24 cellular contexts compared by ENCODE assay signal in the genomic region with DNA sequence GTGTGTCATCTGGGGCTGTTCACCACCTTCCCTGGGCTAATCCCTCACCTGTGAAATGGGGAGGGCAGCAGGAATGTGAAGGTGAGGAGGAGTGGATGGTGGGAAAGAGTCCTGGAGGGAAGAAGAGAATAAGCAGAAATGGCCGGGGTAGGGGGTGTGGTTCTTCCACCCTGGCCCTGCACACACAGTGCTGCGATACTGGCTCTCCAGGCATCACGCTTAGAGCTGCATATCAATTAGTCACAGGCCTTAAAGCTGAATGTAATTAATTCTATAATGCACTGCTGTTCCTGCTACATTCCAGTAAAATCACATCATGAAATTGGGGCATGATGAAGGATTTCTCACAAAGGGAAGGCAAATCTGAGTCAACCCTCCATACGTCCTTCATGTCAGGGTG.
"Had no signal": no experiment of that assay in that cellular context is flagged by ENCODE, and none has a peak within 500 bp of the region (broad histone marks: within the 10 kb centered on the region; RNA-seq: fewer than 3 reads in every experiment).

No MANE protein-coding gene starts in this region.

- H3K27me3 Mint-ChIP-seq: activated CD8-positive, alpha-beta T cell treated with anti-CD3 and anti-CD28 coated beads for 36 hours; activated naive CD4-positive, alpha-beta T cell treated with anti-CD3 and anti-CD28 coated beads, Interleukin-2, amount 50 U/mL, for 24 hours had no signal

- H3K4me3 ChIP-seq: heart right ventricle, neural progenitor cell, psoas muscle, smooth muscle cell, testis, transverse colon had no signal

- ATAC-seq: activated CD8-positive, alpha-beta T cell treated with anti-CD3 and anti-CD28 coated beads for 36 hours; heart right ventricle; left ventricle myocardium superior; psoas muscle had no signal

- H3K27ac ChIP-seq: heart right ventricle, neural progenitor cell, parathyroid adenoma, psoas muscle, testis, transverse colon had no signal

- H3K9me3 ChIP-seq: heart right ventricle, psoas muscle, testis, transverse colon had no signal

- H3K9me3 Mint-ChIP-seq: activated CD8-positive, alpha-beta T cell treated with anti-CD3 and anti-CD28 coated beads for 36 hours; activated naive CD4-positive, alpha-beta T cell treated with anti-CD3 and anti-CD28 coated beads, Interleukin-2, amount 50 U/mL, for 24 hours; activated T-helper 2 cell treated with anti-CD3 and anti-CD28 coated beads, Interferon-gamma antibody, Interleukin-2, Interleukin-4, amounts not matched to agents 10 μg/mL and 5 μg/mL and 100 μg/mL, durations not matched to agents 14 hours and 24 hours and 36 hours; mesothelial cell of epicardium; neural progenitor cell had no signal

- H3K4me3 Mint-ChIP-seq: activated CD8-positive, alpha-beta T cell treated with anti-CD3 and anti-CD28 coated beads for 36 hours; activated naive CD4-positive, alpha-beta T cell treated with anti-CD3 and anti-CD28 coated beads, Interleukin-2, amount 50 U/mL, for 24 hours; mesothelial cell of epicardium; naive B cell; neural progenitor cell had no signal

- H2AFZ ChIP-seq: neural progenitor cell, parathyroid adenoma had no signal

- H3K36me3 Mint-ChIP-seq: activated naive CD4-positive, alpha-beta T cell treated with anti-CD3 and anti-CD28 coated beads, Interleukin-2, amount 50 U/mL, for 24 hours; mesothelial cell of epicardium; naive B cell; neural progenitor cell had no signal

- H3K4me2 ChIP-seq: neural progenitor cell, smooth muscle cell had no signal

- H3K79me2 ChIP-seq: parathyroid adenoma had no signal

- H3K4me1 Mint-ChIP-seq: naive B cell had no signal

- H3K36me3 ChIP-seq: heart right ventricle, neural progenitor cell, transverse colon had no signal

- H3K27ac Mint-ChIP-seq: activated CD8-positive, alpha-beta T cell treated with anti-CD3 and anti-CD28 coated beads for 36 hours; activated naive CD4-positive, alpha-beta T cell treated with anti-CD3 and anti-CD28 coated beads, Interleukin-2, amount 50 U/mL, for 24 hours; activated T-helper 2 cell treated with anti-CD3 and anti-CD28 coated beads, Interferon-gamma antibody, Interleukin-2, Interleukin-4, amounts not matched to agents 10 μg/mL and 5 μg/mL and 100 μg/mL, durations not matched to agents 14 hours and 24 hours and 36 hours; mesothelial cell of epicardium; naive B cell; neural progenitor cell had no signal

- H3K4me1 ChIP-seq: heart right ventricle, parathyroid adenoma, psoas muscle, testis, transverse colon had no signal

- H3K9ac ChIP-seq: neural progenitor cell, parathyroid adenoma had no signal

- DNase-seq: activated CD4-positive, alpha-beta T cell treated with anti-CD3 and anti-CD28 coated beads for 1 hour; activated CD4-positive, alpha-beta T cell treated with anti-CD3 and anti-CD28 coated beads, Interleukin-2, amount 50 U/mL, for 1 hour; activated CD8-positive, alpha-beta T cell treated with anti-CD3 and anti-CD28 coated beads for 36 hours; activated T-cell treated with anti-CD3 and anti-CD28 coated beads, Interleukin-2, amount 50 U/mL, for 48 hours; anterior cingulate cortex; effector CD8-positive, alpha-beta T cell; foreskin melanocyte; heart right ventricle; left ventricle myocardium superior; naive B cell; occipital lobe; psoas muscle; stimulated activated CD4-positive, alpha-beta T cell treated with anti-CD3 and anti-CD28 coated beads, Interleukin-15, amount 100 ng/mL, for 24 hours; stimulated activated CD4-positive, alpha-beta T cell treated with anti-CD3 and anti-CD28 coated beads, Interleukin-2, amount 100 ng/mL, for 24 hours; stimulated activated naive CD4-positive, alpha-beta T cell; T-helper 2 cell; testis; transverse colon had no signal

- H3K27me3 ChIP-seq: neural progenitor cell, testis, transverse colon had no signal
